ENCODE assay signal across 9 cellular contexts in the genomic region with DNA sequence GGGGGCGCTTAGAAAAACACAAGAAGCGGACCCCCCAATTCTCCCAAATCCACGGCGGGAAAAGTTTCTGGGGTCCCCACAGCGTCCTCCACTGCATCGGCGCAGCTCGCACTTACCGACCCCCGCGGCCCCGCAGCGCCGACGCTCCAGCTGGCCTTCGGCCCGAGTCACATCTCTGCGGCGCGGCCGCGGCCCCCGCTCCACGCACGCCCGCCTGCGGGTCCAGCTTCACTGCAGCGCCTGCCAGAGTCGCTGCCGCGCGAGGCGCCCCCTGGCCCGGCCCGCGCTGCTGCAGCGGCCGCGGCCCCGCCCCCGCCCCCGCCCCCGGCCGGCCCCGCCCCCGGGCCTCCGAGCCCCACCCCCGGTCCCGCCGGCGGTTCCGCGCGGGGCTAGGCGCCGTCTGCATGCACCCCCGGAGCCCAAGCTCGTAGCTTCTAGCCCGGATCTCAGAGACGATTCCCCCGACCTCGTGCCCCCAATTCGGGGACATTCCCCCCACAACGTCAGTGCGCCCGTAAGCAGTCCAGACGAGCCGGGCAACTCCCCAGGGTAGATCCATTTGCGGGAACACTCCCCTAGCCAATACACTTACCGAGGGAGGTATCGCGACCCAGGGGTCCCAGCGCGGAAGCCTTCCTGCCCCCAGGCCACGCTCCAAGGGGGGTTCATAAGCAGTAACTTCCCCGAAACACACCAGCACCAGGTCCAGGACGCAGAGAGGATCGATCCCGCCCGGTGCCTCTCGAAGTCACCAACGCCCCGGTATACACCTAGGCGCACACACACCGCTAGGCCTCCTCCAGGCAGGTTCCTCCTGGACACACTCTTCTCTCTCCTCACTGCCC. TPM values are rescaled to one million over a fixed set of nuclear protein-coding genes. Genes with fewer than 3 reads are reported as not detected.
A peak's percentile ranks its signal among the peaks of the same experiment; 100 is the strongest.
DNase-seq lines count a peak whose midpoint lies in the region; ATAC-seq and TF ChIP-seq lines count a peak whose summit lies in the region.
"Had no signal": no experiment of that assay in that cellular context is flagged by ENCODE, and none has a peak within 500 bp of the region (broad histone marks: within the 10 kb centered on the region; RNA-seq: fewer than 3 reads in every experiment).

A gene with protein sequence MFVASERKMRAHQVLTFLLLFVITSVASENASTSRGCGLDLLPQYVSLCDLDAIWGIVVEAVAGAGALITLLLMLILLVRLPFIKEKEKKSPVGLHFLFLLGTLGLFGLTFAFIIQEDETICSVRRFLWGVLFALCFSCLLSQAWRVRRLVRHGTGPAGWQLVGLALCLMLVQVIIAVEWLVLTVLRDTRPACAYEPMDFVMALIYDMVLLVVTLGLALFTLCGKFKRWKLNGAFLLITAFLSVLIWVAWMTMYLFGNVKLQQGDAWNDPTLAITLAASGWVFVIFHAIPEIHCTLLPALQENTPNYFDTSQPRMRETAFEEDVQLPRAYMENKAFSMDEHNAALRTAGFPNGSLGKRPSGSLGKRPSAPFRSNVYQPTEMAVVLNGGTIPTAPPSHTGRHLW (minus strand): TSS at position 238 of the 845 bp plus-strand sequence. CDS start 12,003 bp downstream, outside the sequence.

- H3K9me2 ChIP-seq in DOHH2 (replicated peaks; ENCODE audit: control insufficient read depth, low read length) = no peaks in the 10 kb centered on the region

- ATAC-seq in memory B cell (ENCODE audit: low read depth) (peak; percentile 67), GM18502 (IDR thresholded peaks at IDR 0.05; ENCODE audit: poor library complexity, unreplicated experiment) (no peak)

- H3K36me3 Mint-ChIP-seq in activated CD4-positive, alpha-beta memory T cell treated with anti-CD3 and anti-CD28 coated beads, Interleukin-2, amount 10 ng/mL, durations not matched to agents 7 days and 5 days (ENCODE audit: low read depth) = peaks cover 2% of the 10 kb centered on the region
- H3K36me3 Mint-ChIP-seq in memory B cell = peaks cover 2% of the 10 kb centered on the region

- peaks cover 7% of the 10 kb centered on the region for H3K4me1 ChIP-seq in DOHH2 (ENCODE audit: control insufficient read depth, low read length)
- H3K4me1 ChIP-seq in effector memory CD4-positive, alpha-beta T cell (ENCODE audit: control insufficient read depth, insufficient read depth, low read length, poor library complexity, severe bottlenecking) = peaks cover 29% of the 10 kb centered on the region

- H3K27me3 ChIP-seq in DOHH2 (ENCODE audit: control insufficient read depth, low read length) = peaks cover 19% of the 10 kb centered on the region
- peaks cover 27% of the 10 kb centered on the region for H3K27me3 ChIP-seq in effector memory CD4-positive, alpha-beta T cell (replicated peaks; ENCODE audit: control insufficient read depth, insufficient read depth, low read length, poor library complexity, severe bottlenecking)

- H3K9me3 ChIP-seq in DOHH2 (ENCODE audit: control insufficient read depth, insufficient read depth, low read length) = no peaks in the 10 kb centered on the region
- H3K9me3 ChIP-seq in effector memory CD4-positive, alpha-beta T cell (ENCODE audit: control insufficient read depth, low read length) = no peaks in the 10 kb centered on the region

- no peak for TF ChIP-seq CTCF in DOHH2 (IDR thresholded peaks at IDR 0.05; ENCODE audit: low read depth, low read length, poor library complexity, severe bottlenecking)

- CTCF ChIA-PET in activated CD4-positive, alpha-beta memory T cell treated with anti-CD3 and anti-CD28 coated beads, Interleukin-2, amount 10 ng/mL, durations not matched to agents 7 days and 5 days (lab: Charles Lee) = interaction anchor here (0.9 to 4.5 kb wide), 7 partner anchors 15 to 330 kb away, joined by 3 to 49 read pairs (median 3); a partner anchor contains a TSS

- no peak within 1 kb of the TSS for H3K27ac Mint-ChIP-seq in activated CD4-positive, alpha-beta memory T cell treated with anti-CD3 and anti-CD28 coated beads, Interleukin-2, amount 10 ng/mL, durations not matched to agents 7 days and 5 days
- H3K27ac Mint-ChIP-seq in memory B cell = no peak within 1 kb of the TSS

- H3K4me1 Mint-ChIP-seq in activated CD4-positive, alpha-beta memory T cell treated with anti-CD3 and anti-CD28 coated beads, Interleukin-2, amount 10 ng/mL, durations not matched to agents 7 days and 5 days = peaks cover 17% of the 10 kb centered on the region
- H3K4me1 Mint-ChIP-seq in memory B cell = peaks cover 22% of the 10 kb centered on the region

- DNase-seq in NCI-H1092 treated with DMSO at 0.1 percent for 48 hours (lab: John Stamatoyannopoulos, UW) = peak; percentile 37
- peak; percentile 38 for DNase-seq in activated CD4-positive, alpha-beta memory T cell treated with anti-CD3 and anti-CD28 coated beads, Interleukin-2, amount 10 ng/mL, durations not matched to agents 7 days and 5 days
- peak; percentile 34 to 35 (median 34) for DNase-seq in effector memory CD4-positive, alpha-beta T cell
- DNase-seq in memory B cell (ENCODE audit: low spot score in 2 of 2) = peak; percentile 31 to 55
- peak; percentile 13 for DNase-seq in stimulated activated CD8-positive, alpha-beta memory T cell treated with anti-CD3 and anti-CD28 coated beads, Interleukin-12 subunit alpha, Interleukin-12 subunit beta, amount 100 ng/mL, for 4 hours (ENCODE audit: low read depth)
- no peak for DNase-seq in AML-193 (lab: John Stamatoyannopoulos, UW)

- H3K9me3 Mint-ChIP-seq in activated CD4-positive, alpha-beta memory T cell treated with anti-CD3 and anti-CD28 coated beads, Interleukin-2, amount 10 ng/mL, durations not matched to agents 7 days and 5 days = no peaks in the 10 kb centered on the region
- no peaks in the 10 kb centered on the region for H3K9me3 Mint-ChIP-seq in memory B cell

- H4K20me1 ChIP-seq in DOHH2 (ENCODE audit: control insufficient read depth, insufficient read depth, low read depth, low read length) = no peaks in the 10 kb centered on the region

- H3F3A ChIP-seq in DOHH2 (ENCODE audit: control insufficient read depth, insufficient read depth) = no peaks in the 10 kb centered on the region

- H3K4me3 Mint-ChIP-seq in activated CD4-positive, alpha-beta memory T cell treated with anti-CD3 and anti-CD28 coated beads, Interleukin-2, amount 10 ng/mL, durations not matched to agents 7 days and 5 days = peak within 1 kb of the TSS; percentile 70
- H3K4me3 Mint-ChIP-seq in memory B cell = peak within 1 kb of the TSS; percentile 89

- H3K4me3 ChIP-seq in DOHH2 (ENCODE audit: low read length) = peak within 1 kb of the TSS; percentile 64
- H3K4me3 ChIP-seq in effector memory CD4-positive, alpha-beta T cell (ENCODE audit: insufficient read depth, low read depth, low read length, poor library complexity, severe bottlenecking) = peak within 1 kb of the TSS; percentile 60

- H3K36me3 ChIP-seq in DOHH2 (ENCODE audit: control insufficient read depth, low read length) = no peaks in the 10 kb centered on the region
- no peaks in the 10 kb centered on the region for H3K36me3 ChIP-seq in effector memory CD4-positive, alpha-beta T cell (ENCODE audit: control insufficient read depth, insufficient read depth, low read length)

- no peaks in the 10 kb centered on the region for H3K79me2 ChIP-seq in DOHH2 (ENCODE audit: control insufficient read depth, low read length)

- peaks cover 34% of the 10 kb centered on the region for H3K27me3 Mint-ChIP-seq in activated CD4-positive, alpha-beta memory T cell treated with anti-CD3 and anti-CD28 coated beads, Interleukin-2, amount 10 ng/mL, durations not matched to agents 7 days and 5 days
- peaks cover 31% of the 10 kb centered on the region for H3K27me3 Mint-ChIP-seq in memory B cell

- H3K4me2 ChIP-seq in DOHH2 (ENCODE audit: low read length) = peak within 1 kb of the TSS; percentile 70

- H3K27ac ChIP-seq in DOHH2 (ENCODE audit: low read depth, low read length) = no peak within 1 kb of the TSS
- no peak within 1 kb of the TSS for H3K27ac ChIP-seq in effector memory CD4-positive, alpha-beta T cell (ENCODE audit: insufficient read depth, low read length, poor library complexity, severe bottlenecking)

- POLR2A ChIA-PET in activated CD4-positive, alpha-beta memory T cell treated with anti-CD3 and anti-CD28 coated beads, Interleukin-2, amount 10 ng/mL, durations not matched to agents 7 days and 5 days (lab: Charles Lee) = no interaction called here

RNA-seq across cellular contexts. Expression of the gene that starts here (rescaled TPM):
- total RNA-seq in activated CD4-positive, alpha-beta memory T cell treated with anti-CD3 and anti-CD28 coated beads, Interleukin-2, amount 10 ng/mL, durations not matched to agents 7 days and 5 days = under 1 TPM in 1 of 2 experiments, not detected in 1; 0.18 TPM
- total RNA-seq: T-helper 2 cell treated with Interferon-gamma antibody and Interleukin-4, amounts not matched to agents 100 ng/mL and 5 ng/mL, for 36 hours had no signal

Comparison
In these comparisons a context has a peak if more than half of its experiments do, and no peak if none do; other contexts are left out.
1. Peak in DNase-seq in activated CD4-positive, alpha-beta memory T cell treated with anti-CD3 and anti-CD28 coated beads, Interleukin-2, amount 10 ng/mL, durations not matched to agents 7 days and 5 days; RNA of the gene not detected or under 1 TPM.
2. DNase-seq: peak in NCI-H1092 treated with DMSO at 0.1 percent for 48 hours (single experiment), effector memory CD4-positive, alpha-beta T cell (3 of 3), memory B cell (2 of 2) and stimulated activated CD8-positive, alpha-beta memory T cell treated with anti-CD3 and anti-CD28 coated beads, Interleukin-12 subunit alpha, Interleukin-12 subunit beta, amount 100 ng/mL, for 4 hours (single experiment); none in AML-193 (0 of 2).